Comparison of ENCODE assay signal across 10 cellular contexts in the genomic region with DNA sequence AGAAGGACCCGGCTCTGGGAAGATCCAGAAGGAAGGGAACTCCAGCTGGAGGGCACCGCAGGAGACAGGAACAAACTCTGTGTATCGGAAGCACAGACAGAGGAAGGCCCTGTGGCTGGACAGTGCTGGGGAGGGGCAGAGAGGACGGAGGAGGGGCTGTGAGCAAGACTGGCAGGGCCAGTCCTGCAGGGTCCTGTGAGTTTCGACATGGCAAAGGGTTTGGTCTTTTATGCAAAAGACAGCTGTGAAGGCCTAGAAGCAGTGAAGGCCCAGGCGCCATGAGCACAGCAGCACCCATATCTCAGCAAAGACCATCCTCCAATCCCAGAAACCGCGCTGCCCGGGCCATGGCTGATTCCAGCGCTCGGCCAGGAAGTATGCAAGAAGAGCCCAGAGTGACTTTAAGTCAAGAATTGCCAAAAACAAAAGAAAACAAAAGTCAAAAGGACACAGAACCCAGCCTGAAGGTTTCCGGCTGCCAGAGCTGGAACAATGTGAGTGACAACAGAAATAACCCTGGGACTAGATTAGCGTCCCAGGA.
A peak's percentile ranks its signal among the peaks of the same experiment; 100 is the strongest.
DNase-seq lines count a peak whose midpoint lies in the region; ATAC-seq and TF ChIP-seq lines count a peak whose summit lies in the region.
"Had no signal": no experiment of that assay in that cellular context is flagged by ENCODE, and none has a peak within 500 bp of the region (broad histone marks: within the 10 kb centered on the region; RNA-seq: fewer than 3 reads in every experiment).

No MANE protein-coding gene starts in this region.

- ATAC-seq in HG03432 (IDR thresholded peaks at IDR 0.05; ENCODE audit: unreplicated experiment) (no peak), sciatic nerve (no peak)

- H2AFZ ChIP-seq in parathyroid adenoma: no peak overlapping the region

- no peak for TF ChIP-seq CTCF in fibroblast of pulmonary artery (IDR thresholded peaks at IDR 0.05; ENCODE audit: low read length, missing control alignments)
- TF ChIP-seq CTCF in parathyroid adenoma (IDR thresholded peaks at IDR 0.05): no peak
- no peak for TF ChIP-seq CTCF in BE2C (IDR thresholded peaks at IDR 0.05; ENCODE audit: low read depth, low read length)

- H4K20me1 ChIP-seq in BLaER1 treated with 17β-estradiol and CSF1 and Interleukin-3, amounts not matched to agents 10 nM and 100 nM: peaks cover 21 to 100% (median 89%) of the 10 kb centered on the region in 11 experiments

- intact Hi-C loops in sciatic nerve (cut with DNase I): no loop called here

- no peaks in the 10 kb centered on the region for H3K9me3 ChIP-seq in BLaER1 treated with 17β-estradiol and CSF1 and Interleukin-3, amounts not matched to agents 10 nM and 100 nM (replicated peaks in 1 of 11)
- H3K9me3 ChIP-seq in SK-N-MC (ENCODE audit: low read depth, low read length) (no peaks in the 10 kb centered on the region), parathyroid adenoma (ENCODE audit: control insufficient read depth, low read length) (no peaks in the 10 kb centered on the region), BE2C (no peaks in the 10 kb centered on the region)
- H3K9me3 ChIP-seq: ovary had no signal

- H3K79me2 ChIP-seq in parathyroid adenoma: peaks cover 5% of the 10 kb centered on the region

- no peaks in the 10 kb centered on the region for H3K27me3 ChIP-seq in BLaER1 treated with 17β-estradiol and CSF1 and Interleukin-3, amounts not matched to agents 10 nM and 100 nM
- H3K27me3 ChIP-seq in parathyroid adenoma (ENCODE audit: control insufficient read depth, insufficient read depth, low read length) (no peaks in the 10 kb centered on the region), BE2C (no peaks in the 10 kb centered on the region)
- H3K27me3 ChIP-seq: ovary had no signal

- peaks cover 14 to 91% (median 42%) of the 10 kb centered on the region in 11 experiments for H3K36me3 ChIP-seq in BLaER1 treated with 17β-estradiol and CSF1 and Interleukin-3, amounts not matched to agents 10 nM and 100 nM
- peaks cover 6% of the 10 kb centered on the region; the same call in 1 of the 2 replicates for H3K36me3 ChIP-seq in SK-N-MC (ENCODE audit: insufficient read depth, low read length)
- H3K36me3 ChIP-seq in parathyroid adenoma (ENCODE audit: control insufficient read depth, insufficient read depth, low read length): no peaks in the 10 kb centered on the region
- peaks cover 24% of the 10 kb centered on the region for H3K36me3 ChIP-seq in BE2C
- H3K36me3 ChIP-seq: ovary had no signal

- H3K27ac ChIP-seq in BLaER1 treated with 17β-estradiol and CSF1 and Interleukin-3, amounts not matched to agents 10 nM and 100 nM: peak overlapping the region in 5 of 11 experiments; percentile 17 to 55 (median 26); a peak in 5 of 22 replicates
- peak overlapping the region; percentile 30; the same call in 1 of the 2 replicates for H3K27ac ChIP-seq in SK-N-MC
- H3K27ac ChIP-seq in parathyroid adenoma: peak overlapping the region; percentile 34

- peak overlapping the region; percentile 52 to 82 (median 70) for H3K4me2 ChIP-seq in BLaER1 treated with 17β-estradiol and CSF1 and Interleukin-3, amounts not matched to agents 10 nM and 100 nM
- H3K4me2 ChIP-seq in parathyroid adenoma (ENCODE audit: low read length): peak overlapping the region; percentile 6

- H3K4me3 ChIP-seq in BLaER1 treated with 17β-estradiol and CSF1 and Interleukin-3, amounts not matched to agents 10 nM and 100 nM: no peak overlapping the region
- H3K4me3 ChIP-seq in SK-N-MC: no peak overlapping the region
- peak overlapping the region; percentile 11 for H3K4me3 ChIP-seq in fibroblast of pulmonary artery (replicated peaks; ENCODE audit: low read depth, low read length)
- no peak overlapping the region for H3K4me3 ChIP-seq in parathyroid adenoma (ENCODE audit: low read depth, low read length)
- H3K4me3 ChIP-seq in BE2C (ENCODE audit: low read depth, low read length): no peak overlapping the region
- H3K4me3 ChIP-seq: ovary had no signal

- H3K9ac ChIP-seq in BLaER1 treated with 17β-estradiol and CSF1 and Interleukin-3, amounts not matched to agents 10 nM and 100 nM: peak overlapping the region in 3 of 11 experiments; percentile 16 to 28 (median 16); a peak in 3 of 22 replicates
- H3K9ac ChIP-seq in SK-N-MC (ENCODE audit: insufficient read length) (no peak overlapping the region), parathyroid adenoma (no peak overlapping the region)

- H3K4me1 ChIP-seq in BLaER1 treated with 17β-estradiol and CSF1 and Interleukin-3, amounts not matched to agents 10 nM and 100 nM: peaks cover 49 to 90% (median 62%) of the 10 kb centered on the region in 10 experiments
- no peaks in the 10 kb centered on the region for H3K4me1 ChIP-seq in parathyroid adenoma
- peaks cover 5% of the 10 kb centered on the region; the same call in 1 of the 2 replicates for H3K4me1 ChIP-seq in BE2C

- DNase-seq in SK-N-MC (ENCODE audit: low read depth, low spot score) (no peak), fibroblast of pulmonary artery (ENCODE audit: low read depth) (peak; percentile 65), BE2C (no peak), sciatic nerve (ENCODE audit: low spot score) (no peak)
- no peak for DNase-seq in NK-92 treated with Interleukin-12 subunit alpha and Interleukin-12 subunit beta, amount 100 ng/mL, for 24 hours (lab: John Stamatoyannopoulos, UW)
- DNase-seq: NCI-H524 had no signal
